In the genomic region with DNA sequence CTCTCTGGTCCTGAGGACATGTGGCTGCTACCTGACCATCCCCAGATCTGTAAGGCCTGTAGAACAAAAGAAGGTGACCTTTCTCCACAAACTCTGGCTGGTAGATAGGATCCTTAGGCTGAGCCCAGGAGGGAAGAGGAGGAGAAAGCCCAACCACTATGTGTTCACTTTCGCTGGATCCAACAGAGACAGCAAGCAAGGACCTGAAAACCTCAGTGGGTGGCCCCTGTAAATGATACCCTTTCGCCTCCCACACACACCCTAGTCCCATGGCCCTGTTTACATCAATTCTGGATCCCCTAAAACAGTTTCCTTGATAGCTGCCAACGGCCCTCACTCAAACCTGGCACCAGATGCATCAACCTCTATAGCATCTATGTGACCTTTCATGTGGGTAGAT, we compare ENCODE assay signal across 1 cellular context.
TF ChIP-seq lines count a peak whose summit lies in the region.

No MANE protein-coding gene starts in this region.

TF ChIP-seq in WTC11, 78 proteins besides CTCF, POLR2A, EP300 and RAD21 (continued from another document):
- TF ChIP-seq ZNF532 (CRISPR knock-in tag; IDR thresholded peaks at IDR 0.05; ENCODE audit: borderline replicate concordance) (no peak), AR (CRISPR knock-in tag; IDR thresholded peaks at IDR 0.05) (no peak), ZBTB21 (CRISPR knock-in tag; IDR thresholded peaks at IDR 0.05; ENCODE audit: borderline replicate concordance) (no peak), RELA (CRISPR knock-in tag; IDR thresholded peaks at IDR 0.05; ENCODE audit: borderline replicate concordance) (no peak), CDX4 (CRISPR knock-in tag; IDR thresholded peaks at IDR 0.05; ENCODE audit: borderline replicate concordance) (no peak), ESRRA (CRISPR knock-in tag; IDR thresholded peaks at IDR 0.05; ENCODE audit: borderline replicate concordance) (no peak), KAT7 (CRISPR knock-in tag; IDR thresholded peaks at IDR 0.05; ENCODE audit: borderline replicate concordance) (no peak), NFE2L1 (CRISPR knock-in tag; IDR thresholded peaks at IDR 0.05) (no peak), GABPB1 (CRISPR knock-in tag; IDR thresholded peaks at IDR 0.05) (no peak), SMAD3 (CRISPR knock-in tag; IDR thresholded peaks at IDR 0.05; ENCODE audit: borderline replicate concordance) (no peak), FOXP4 (CRISPR knock-in tag; IDR thresholded peaks at IDR 0.05) (no peak)
